ENCODE assay signal across 17 cellular contexts in the genomic region with DNA sequence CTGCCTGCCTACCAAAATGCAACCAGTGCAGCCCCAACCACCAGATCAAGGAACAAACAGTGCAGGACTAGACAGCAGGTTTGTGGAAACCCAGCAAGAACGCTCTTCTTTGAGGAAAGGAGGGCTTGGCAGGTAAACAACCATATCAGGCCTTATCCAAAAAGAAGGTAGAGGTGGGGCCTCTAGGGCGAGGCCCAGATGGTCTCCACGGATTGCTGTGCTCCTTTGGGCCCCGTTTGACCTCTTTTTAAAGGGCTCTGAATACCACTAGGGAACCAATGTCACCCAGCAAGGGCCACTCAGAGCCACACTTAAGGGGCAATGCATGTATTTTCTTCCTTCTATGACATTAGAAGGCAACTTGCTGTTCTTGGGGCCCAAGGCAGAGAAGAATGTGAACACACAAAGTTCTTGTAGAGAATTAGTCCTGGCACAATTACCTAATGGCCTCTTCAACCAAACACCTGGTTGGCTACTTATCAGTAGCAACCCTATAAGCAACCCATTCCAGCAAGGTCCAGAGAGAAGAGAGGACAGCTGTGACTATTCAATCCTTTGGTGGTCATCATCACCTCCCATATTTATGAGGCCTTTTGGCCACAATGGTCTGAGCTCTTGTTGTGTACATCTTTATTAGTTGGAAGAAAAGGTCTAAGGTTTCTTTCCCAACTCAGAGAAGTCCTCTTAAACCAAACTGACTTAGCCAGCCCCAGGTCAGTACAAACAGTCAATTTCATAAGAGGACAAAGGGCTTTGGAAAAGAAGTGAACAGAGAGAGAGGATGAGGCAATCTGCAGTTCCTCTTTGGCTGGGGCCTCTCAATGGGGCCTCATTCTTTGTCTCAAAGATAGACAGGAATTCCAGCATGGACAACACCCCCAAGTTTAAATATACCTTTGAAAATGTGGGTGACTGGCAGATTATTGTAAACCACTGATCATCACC. TPM values are rescaled to one million over a fixed set of nuclear protein-coding genes. Genes with fewer than 3 reads are reported as not detected.
DNase-seq lines count a peak whose midpoint lies in the region; ATAC-seq, FAIRE-seq and TF ChIP-seq lines count a peak whose summit lies in the region.
"Had no signal": no experiment of that assay in that cellular context is flagged by ENCODE, and none has a peak within 500 bp of the region (broad histone marks: within the 10 kb centered on the region; RNA-seq: fewer than 3 reads in every experiment).

No MANE protein-coding gene starts in this region.

- no peak for TF ChIP-seq RAD21 in A549 (conservative IDR thresholded peaks at IDR 0.05 in 1 of 2, IDR thresholded peaks at IDR 0.05 in 1 of 2)
- no peak for TF ChIP-seq RAD21 in SK-N-SH (IDR thresholded peaks at IDR 0.05; ENCODE audit: low read length)

- H3K79me2 ChIP-seq in SK-N-SH (ENCODE audit: insufficient read depth) (peaks cover 81% of the 10 kb centered on the region), neural progenitor cell (ENCODE audit: low read depth) (no peaks in the 10 kb centered on the region)

- H3K4me2 ChIP-seq in A549 = peak overlapping the region; percentile 39
- no peak overlapping the region for H3K4me2 ChIP-seq in SK-N-SH
- H3K4me2 ChIP-seq in neural progenitor cell = no peak overlapping the region
- H3K4me2 ChIP-seq: GM23338 had no signal

- CTCF ChIA-PET in A549 (lab: Yijun Ruan, JAX) = interaction anchor here (0.6 to 2.3 kb wide), 3 partner anchors 13 to 541 kb away, joined by 3 to 5 read pairs (median 5); no protein-coding TSS in a partner anchor
- CTCF ChIA-PET in SK-N-SH (lab: Yijun Ruan, JAX) = interaction anchor here (1.0 to 1.3 kb wide), 2 partner anchors 9 to 13 kb away, joined by 3 read pairs; no protein-coding TSS in a partner anchor

- peaks cover 1% of the 10 kb centered on the region for H3K27me3 Mint-ChIP-seq in endothelial cell (ENCODE audit: unreplicated experiment)
- H3K27me3 Mint-ChIP-seq in activated naive CD8-positive, alpha-beta T cell treated with anti-CD3 and anti-CD28 coated beads, Interleukin-2, amount 50 U/mL, for 24 hours = no peaks in the 10 kb centered on the region
- peaks cover 2% of the 10 kb centered on the region for H3K27me3 Mint-ChIP-seq in neural progenitor cell (ENCODE audit: insufficient read depth, low read depth)
- H3K27me3 Mint-ChIP-seq: activated B cell treated with CpG ODN at 0.5 μM for 24 hours had no signal

- H3K36me3 Mint-ChIP-seq in endothelial cell (ENCODE audit: low read depth, unreplicated experiment) (no peaks in the 10 kb centered on the region), neural progenitor cell (no peaks in the 10 kb centered on the region)
- peaks cover 1% of the 10 kb centered on the region for H3K36me3 Mint-ChIP-seq in activated naive CD8-positive, alpha-beta T cell treated with anti-CD3 and anti-CD28 coated beads, Interleukin-2, amount 50 U/mL, for 24 hours (ENCODE audit: low read depth)

- peak in 1 of 2 experiments; percentile 10 for DNase-seq in A549 (ENCODE audit: low read depth in 1 of 2, low spot score in 1 of 2)
- peak; percentile 94 to 95 for DNase-seq in NOMO-1 (lab: John Stamatoyannopoulos, UW; ENCODE audit: unreplicated experiment in 2 of 2)
- no peak for DNase-seq in endothelial cell (ENCODE audit: low spot score)
- DNase-seq in medulla oblongata (ENCODE audit: extremely low spot score) = peak; percentile 57
- no peak for DNase-seq in activated naive CD8-positive, alpha-beta T cell treated with anti-CD3 and anti-CD28 coated beads, Interleukin-2, amount 50 U/mL, for 24 hours
- no peak for DNase-seq in SK-N-SH
- no peak for DNase-seq in stimulated activated naive CD8-positive, alpha-beta T cell treated with anti-CD3 and anti-CD28 coated beads, Interleukin-15, Interleukin-2, amounts not matched to agents 100 U/mL and 50 U/mL, for 24 hours
- no peak for DNase-seq in neural progenitor cell (ENCODE audit: low spot score)
- DNase-seq: ACHN, activated B cell treated with CpG ODN at 0.5 μM for 24 hours, amygdala, DMS153, NCI-H1092, NCI-H446 treated with DMSO at 0.1 percent for 48 hours, thyroid gland had no signal

- no peak for FAIRE-seq in A549 (lab: Jason Lieb, UNC)

- H3K4me1 ChIP-seq in A549 (peaks cover 63% of the 10 kb centered on the region), SK-N-SH (ENCODE audit: control insufficient read depth in 1 of 2, insufficient read depth in 2 of 2, low read depth in 1 of 2, low read length in 1 of 2) (peaks cover 14 to 30% of the 10 kb centered on the region in 2 experiments; a peak in 3 of 4 replicates), neural progenitor cell (no peaks in the 10 kb centered on the region)
- H3K4me1 ChIP-seq: thyroid gland had no signal

- H3K27me3 ChIP-seq in SK-N-SH (ENCODE audit: insufficient read depth) (no peaks in the 10 kb centered on the region), neural progenitor cell (no peaks in the 10 kb centered on the region)
- H3K27me3 ChIP-seq: SJSA1, thyroid gland had no signal

- no peaks in the 10 kb centered on the region for H3K9me2 ChIP-seq in SK-N-SH

- H3K9me3 Mint-ChIP-seq in endothelial cell (ENCODE audit: unreplicated experiment) (no peaks in the 10 kb centered on the region), neural progenitor cell (no peaks in the 10 kb centered on the region)
- H3K9me3 Mint-ChIP-seq in activated naive CD8-positive, alpha-beta T cell treated with anti-CD3 and anti-CD28 coated beads, Interleukin-2, amount 50 U/mL, for 24 hours = no peaks in the 10 kb centered on the region
- H3K9me3 Mint-ChIP-seq: activated B cell treated with CpG ODN at 0.5 μM for 24 hours, GM23338 had no signal

- TF ChIP-seq CTCF in A549 (IDR thresholded peaks at IDR 0.05) (no peak), endothelial cell (IDR thresholded peaks at IDR 0.05; ENCODE audit: unreplicated experiment) (no peak), SK-N-SH (IDR thresholded peaks at IDR 0.05) (no peak), neural progenitor cell (IDR thresholded peaks at IDR 0.05) (no peak)

- peaks cover 0 to 10% of the 10 kb centered on the region in 2 experiments for H3K36me3 ChIP-seq in SK-N-SH (replicated peaks in 1 of 2; ENCODE audit: control insufficient read depth in 1 of 2, insufficient read depth in 2 of 2, low read length in 1 of 2)
- no peaks in the 10 kb centered on the region for H3K36me3 ChIP-seq in neural progenitor cell
- H3K36me3 ChIP-seq: SJSA1, thyroid gland had no signal

- H2AFZ ChIP-seq in SK-N-SH (ENCODE audit: low read depth) (no peak overlapping the region), neural progenitor cell (replicated peaks) (no peak overlapping the region)
- H2AFZ ChIP-seq: GM23338 had no signal

- no peaks in the 10 kb centered on the region for H3K9me3 ChIP-seq in A549
- no peaks in the 10 kb centered on the region; the same call in 1 of the 2 replicates for H3K9me3 ChIP-seq in SK-N-SH
- H3K9me3 ChIP-seq in neural progenitor cell (ENCODE audit: low read depth) = no peaks in the 10 kb centered on the region
- H3K9me3 ChIP-seq: SJSA1, thyroid gland had no signal

- H3K4me3 ChIP-seq in A549 (no peak overlapping the region), SK-N-SH (ENCODE audit: low read depth in 2 of 2, low read length in 1 of 2) (no peak overlapping the region), neural progenitor cell (no peak overlapping the region)
- H3K4me3 ChIP-seq: GM23338, SJSA1, thyroid gland had no signal

- H3K4me3 Mint-ChIP-seq in endothelial cell (ENCODE audit: unreplicated experiment) = no peak overlapping the region
- H3K4me3 Mint-ChIP-seq in activated naive CD8-positive, alpha-beta T cell treated with anti-CD3 and anti-CD28 coated beads, Interleukin-2, amount 50 U/mL, for 24 hours = no peak overlapping the region
- no peak overlapping the region for H3K4me3 Mint-ChIP-seq in neural progenitor cell
- H3K4me3 Mint-ChIP-seq: activated B cell treated with CpG ODN at 0.5 μM for 24 hours, GM23338 had no signal

- no peak overlapping the region for H3K9ac ChIP-seq in SK-N-SH
- no peak overlapping the region for H3K9ac ChIP-seq in neural progenitor cell

- H4K20me1 ChIP-seq in SK-N-SH (ENCODE audit: insufficient read depth) (no peaks in the 10 kb centered on the region), neural progenitor cell (ENCODE audit: low read depth) (peaks cover 7% of the 10 kb centered on the region)

- WGBS in A549 (ENCODE audit: missing lambda C conversion rate) = 68% methylated on average over 4 of the region's 4 CpGs
- 89% methylated on average over 4 of the region's 4 CpGs for WGBS in SK-N-SH (ENCODE audit: low lambda C conversion rate)

- H3K27ac ChIP-seq in A549 (peak overlapping the region; percentile 52 to 79), SK-N-SH (ENCODE audit: low read depth in 2 of 2, low read length in 1 of 2) (no peak overlapping the region), neural progenitor cell (no peak overlapping the region)
- H3K27ac ChIP-seq: SJSA1, thyroid gland had no signal

- H3F3A ChIP-seq in SK-N-SH (replicated peaks; ENCODE audit: insufficient read depth) (peaks cover 39% of the 10 kb centered on the region), neural progenitor cell (ENCODE audit: low read depth) (no peaks in the 10 kb centered on the region)

- peak overlapping the region; percentile 68 for H3K27ac Mint-ChIP-seq in endothelial cell (ENCODE audit: unreplicated experiment)
- H3K27ac Mint-ChIP-seq in activated naive CD8-positive, alpha-beta T cell treated with anti-CD3 and anti-CD28 coated beads, Interleukin-2, amount 50 U/mL, for 24 hours = no peak overlapping the region
- H3K27ac Mint-ChIP-seq in neural progenitor cell = no peak overlapping the region
- H3K27ac Mint-ChIP-seq: activated B cell treated with CpG ODN at 0.5 μM for 24 hours, GM23338 had no signal

- POLR2A ChIA-PET in A549 (lab: Yijun Ruan, JAX) = interaction anchor here (0.6 kb wide), 1 partner anchor 35 kb away, joined by 6 read pairs; no protein-coding TSS in a partner anchor
- POLR2A ChIA-PET in SK-N-SH (lab: Yijun Ruan, JAX) = no interaction called here

- H3K4me1 Mint-ChIP-seq in endothelial cell (ENCODE audit: unreplicated experiment) (peaks cover 40% of the 10 kb centered on the region), neural progenitor cell (peaks cover 4% of the 10 kb centered on the region)
- peaks cover 23% of the 10 kb centered on the region for H3K4me1 Mint-ChIP-seq in activated naive CD8-positive, alpha-beta T cell treated with anti-CD3 and anti-CD28 coated beads, Interleukin-2, amount 50 U/mL, for 24 hours

- no peak for TF ChIP-seq POLR2A in A549 (IDR thresholded peaks at IDR 0.05; ENCODE audit: low read length)

- TF ChIP-seq EP300 in A549 (IDR thresholded peaks at IDR 0.05) (no peak), SK-N-SH (IDR thresholded peaks at IDR 0.05; ENCODE audit: borderline replicate concordance in 1 of 2, low read depth in 1 of 2, low read length in 1 of 2) (no peak)

- no peak for ATAC-seq in A549
- no peak for ATAC-seq in activated naive CD8-positive, alpha-beta T cell treated with anti-CD3 and anti-CD28 coated beads, Interleukin-2, amount 50 U/mL, for 24 hours
- ATAC-seq in stimulated activated naive CD8-positive, alpha-beta T cell treated with anti-CD3 and anti-CD28 coated beads, Interleukin-15, Interleukin-2, amounts not matched to agents 100 U/mL and 50 U/mL, for 24 hours = no peak
- ATAC-seq: GM23338 had no signal

RNA-seq across cellular contexts. Expression of a gene that starts 36.0 kb away (rescaled TPM):
- polyA plus RNA-seq in A549 (2011; rRNA removed) (13.9 and 16.3 TPM in 2 replicates), A549 (2017; fragmentation: RNase III; extraction: RNeasy Plus Mini Kit Qiagen cat#74134 plus additional on column Dnase treatment) (9.8 to 13.5 TPM (median 12.8 TPM) in 3 replicates), SK-N-SH (2012; rRNA removed) (8.8 and 10.5 TPM in 2 replicates)
- 3.7 and 5.5 TPM in 2 replicates for polyA plus RNA-seq in A549 (2012; cell fraction: cytosol; rRNA removed)
- polyA plus RNA-seq in A549 (2012; cell fraction: nucleus; rRNA removed) = 5.3 and 8.9 TPM in 2 replicates
- 73.2 and 83.5 TPM in 2 replicates for polyA minus RNA-seq in A549 (2011; rRNA and poly(A)+ RNA removed)
- total RNA-seq in endothelial cell (ENCODE audit: unreplicated experiment) (71.3 TPM), neural progenitor cell (ENCODE audit: low replicate concordance) (27.3 and 29.9 TPM in 2 replicates)
- polyA plus RNA-seq in SK-N-SH (2012; cell fraction: cytosol; rRNA removed) = 5.7 and 6.3 TPM in 2 replicates
- polyA plus RNA-seq in SK-N-SH (2012; cell fraction: nucleus; rRNA removed) = 10.3 and 11.2 TPM in 2 replicates

Comparison
In these comparisons a context has a peak if more than half of its experiments do, and no peak if none do; other contexts are left out.
1. DNase-seq: peak in NOMO-1 (2 of 2) and medulla oblongata (single experiment); none in endothelial cell (single experiment), activated naive CD8-positive, alpha-beta T cell treated with anti-CD3 and anti-CD28 coated beads, Interleukin-2, amount 50 U/mL, for 24 hours (single experiment), SK-N-SH (single experiment), stimulated activated naive CD8-positive, alpha-beta T cell treated with anti-CD3 and anti-CD28 coated beads, Interleukin-15, Interleukin-2, amounts not matched to agents 100 U/mL and 50 U/mL, for 24 hours (single experiment) and neural progenitor cell (single experiment).
2. H3K27ac ChIP-seq: peak in A549 (2 of 2); none in SK-N-SH (0 of 2) and neural progenitor cell (single experiment).